Comparison of ENCODE assay signal across 13 cellular contexts in the genomic region with DNA sequence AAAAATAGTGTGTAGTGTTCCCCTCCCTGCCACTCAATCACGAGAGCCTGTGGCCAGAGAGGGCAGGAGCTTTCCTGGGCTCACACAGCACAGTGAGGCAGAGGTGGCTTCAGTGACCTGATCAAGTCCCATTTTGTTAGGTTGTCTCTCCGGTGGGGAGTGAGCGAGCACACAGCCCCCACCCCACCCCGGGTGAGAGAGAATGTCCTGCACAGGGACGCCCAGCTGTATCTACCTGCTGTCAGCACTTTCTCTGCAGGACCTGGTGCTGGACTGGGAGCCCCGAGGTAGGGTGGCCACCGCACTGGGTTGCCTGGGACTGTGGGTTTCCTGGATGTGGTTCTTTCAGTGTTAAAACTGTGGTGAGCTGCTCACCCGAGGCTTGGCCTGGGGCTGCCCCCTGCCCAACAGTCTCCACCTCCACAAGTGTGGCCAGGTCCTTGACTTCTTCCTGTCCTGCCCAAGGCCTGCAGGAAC. TPM values are rescaled to one million over a fixed set of nuclear protein-coding genes. Genes with fewer than 3 reads are reported as not detected.
DNase-seq lines count a peak whose midpoint lies in the region; ATAC-seq and TF ChIP-seq lines count a peak whose summit lies in the region.
"Had no signal": no experiment of that assay in that cellular context is flagged by ENCODE, and none has a peak within 500 bp of the region (broad histone marks: within the 10 kb centered on the region; RNA-seq: fewer than 3 reads in every experiment).

No MANE protein-coding gene starts in this region.

- peak overlapping the region; percentile 51 for H3K27ac ChIP-seq in BLaER1
- peak overlapping the region; percentile 94 for H3K27ac ChIP-seq in fibroblast of lung (ENCODE audit: insufficient read depth, low read length)
- peak overlapping the region; percentile 86 for H3K27ac ChIP-seq in rectal smooth muscle tissue (ENCODE audit: low read depth, low read length)

- H3K4me2 ChIP-seq in BLaER1 (peak overlapping the region; percentile 79), fibroblast of lung (ENCODE audit: extremely low read depth, insufficient read depth, low read length) (peak overlapping the region; percentile 33)

- peaks cover 11% of the 10 kb centered on the region for H3K79me2 ChIP-seq in fibroblast of lung (ENCODE audit: control insufficient read depth, insufficient read depth, low read length)

- H3K36me3 ChIP-seq in BLaER1 (no peaks in the 10 kb centered on the region), fibroblast of lung (ENCODE audit: control insufficient read depth, insufficient read depth, low read length) (peaks cover 3% of the 10 kb centered on the region), rectal smooth muscle tissue (ENCODE audit: control insufficient read depth, insufficient read depth, low read length) (no peaks in the 10 kb centered on the region), MG63 (no peaks in the 10 kb centered on the region)

- H3K4me1 ChIP-seq in BLaER1 (peaks cover 65% of the 10 kb centered on the region), fibroblast of lung (ENCODE audit: control insufficient read depth, extremely low read depth, insufficient read depth, low read length) (peaks cover 34% of the 10 kb centered on the region), rectal smooth muscle tissue (ENCODE audit: control insufficient read depth, insufficient read depth, low read length) (peaks cover 17% of the 10 kb centered on the region)

- H3K27me3 ChIP-seq in BLaER1 (no peaks in the 10 kb centered on the region), fibroblast of lung (ENCODE audit: control insufficient read depth, insufficient read depth, low read length) (no peaks in the 10 kb centered on the region), rectal smooth muscle tissue (ENCODE audit: control insufficient read depth, insufficient read depth, low read length) (no peaks in the 10 kb centered on the region), MG63 (no peaks in the 10 kb centered on the region)

- no peak overlapping the region for H2AFZ ChIP-seq in fibroblast of lung (ENCODE audit: low read length)

- TF ChIP-seq POLR2A in erythroblast (IDR thresholded peaks at IDR 0.05; ENCODE audit: low read length), result no peak

- peak; percentile 21; the same call in 1 of the 3 replicates for ATAC-seq in SK-N-SH treated with all-trans-retinoic acid at 6 μM for 48 hours
- no peak for ATAC-seq in HG03135 (IDR thresholded peaks at IDR 0.05; ENCODE audit: unreplicated experiment)
- ATAC-seq: T-helper 17 cell had no signal

- H4K20me1 ChIP-seq in BLaER1 (peaks cover 16% of the 10 kb centered on the region), fibroblast of lung (ENCODE audit: control insufficient read depth, extremely low read depth, insufficient read depth, low read length) (no peaks in the 10 kb centered on the region)

- no peak overlapping the region for H3K4me3 ChIP-seq in BLaER1
- no peak overlapping the region for H3K4me3 ChIP-seq in fibroblast of lung (replicated peaks in 1 of 4; ENCODE audit: control extremely low read depth in 1 of 4, insufficient read depth in 1 of 4, low read depth in 3 of 4, low read length in 4 of 4)
- H3K4me3 ChIP-seq in rectal smooth muscle tissue (ENCODE audit: low read length), result peak overlapping the region; percentile 42
- no peak overlapping the region for H3K4me3 ChIP-seq in MG63

- H3K9ac ChIP-seq in BLaER1, result 0 out of 2 replicates have a peak overlapping the region, but pooled peaks have one; percentile 41
- no peak overlapping the region for H3K9ac ChIP-seq in fibroblast of lung (ENCODE audit: insufficient read depth, low read length)
- H3K9ac ChIP-seq in rectal smooth muscle tissue (ENCODE audit: low read length), result peak overlapping the region; percentile 32

- TF ChIP-seq CTCF in fibroblast of lung (conservative IDR thresholded peaks at IDR 0.05 in 1 of 2, IDR thresholded peaks at IDR 0.05 in 1 of 2; ENCODE audit: low read depth in 1 of 2, low read length in 2 of 2), result no peak

- DNase-seq in fibroblast of lung (ENCODE audit: low read depth in 2 of 2) (no peak), MG63 (no peak), erythroblast (lab: John Stamatoyannopoulos, UW) (no peak), NCI-H2196 treated with DMSO at 0.1 percent for 48 hours (lab: John Stamatoyannopoulos, UW; ENCODE audit: unreplicated experiment) (no peak)
- DNase-seq: CD4-positive, CD25-positive, alpha-beta regulatory T cell had no signal

- no peaks in the 10 kb centered on the region for H3K9me3 ChIP-seq in BLaER1
- H3K9me3 ChIP-seq in fibroblast of lung (ENCODE audit: control insufficient read depth, insufficient read depth, low read depth, low read length), result no peaks in the 10 kb centered on the region
- H3K9me3 ChIP-seq in MG63, result no peaks in the 10 kb centered on the region; the same call in 1 of the 2 replicates

TF ChIP-seq in SK-N-SH treated with all-trans-retinoic acid at 6 μM for 48 hours, 23 proteins besides CTCF, POLR2A, EP300 and RAD21:
- TF ChIP-seq ZFP30 (CRISPR knock-in tag; IDR thresholded peaks at IDR 0.05) (no peak), TOX (CRISPR knock-in tag; IDR thresholded peaks at IDR 0.05; ENCODE audit: borderline replicate concordance) (no peak), RARB (CRISPR knock-in tag; IDR thresholded peaks at IDR 0.05) (no peak)
- TF ChIP-seq, protein P1, sequence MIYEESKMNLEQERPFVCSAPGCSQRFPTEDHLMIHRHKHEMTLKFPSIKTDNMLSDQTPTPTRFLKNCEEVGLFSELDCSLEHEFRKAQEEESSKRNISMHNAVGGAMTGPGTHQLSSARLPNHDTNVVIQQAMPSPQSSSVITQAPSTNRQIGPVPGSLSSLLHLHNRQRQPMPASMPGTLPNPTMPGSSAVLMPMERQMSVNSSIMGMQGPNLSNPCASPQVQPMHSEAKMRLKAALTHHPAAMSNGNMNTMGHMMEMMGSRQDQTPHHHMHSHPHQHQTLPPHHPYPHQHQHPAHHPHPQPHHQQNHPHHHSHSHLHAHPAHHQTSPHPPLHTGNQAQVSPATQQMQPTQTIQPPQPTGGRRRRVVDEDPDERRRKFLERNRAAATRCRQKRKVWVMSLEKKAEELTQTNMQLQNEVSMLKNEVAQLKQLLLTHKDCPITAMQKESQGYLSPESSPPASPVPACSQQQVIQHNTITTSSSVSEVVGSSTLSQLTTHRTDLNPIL (CRISPR knock-in tag; IDR thresholded peaks at IDR 0.05; ENCODE audit: low read depth), result no peak

RNA-seq across cellular contexts. Expression of a gene that starts 6.1 kb away (rescaled TPM):
- 12.3 and 17.5 TPM in 2 replicates for total RNA-seq in fibroblast of lung
- polyA plus RNA-seq in fibroblast of lung, result 20.4 and 29.0 TPM in 2 replicates
- 21.9 and 30.1 TPM in 2 replicates for polyA plus RNA-seq in fibroblast of lung (2012)
- polyA minus RNA-seq in fibroblast of lung (ENCODE audit: low replicate concordance), result 37.0 and 64.5 TPM in 2 replicates
- 2.1 and 6.1 TPM in 2 replicates for total RNA-seq in MG63 (2014; rRNA removed; shearing (Covaris generic); ENCODE audit: low replicate concordance)

RNA-seq across cellular contexts. Expression of a gene that starts 29.8 kb away (rescaled TPM):
- total RNA-seq in fibroblast of lung, result 0.51 and 0.83 TPM in 2 replicates
- not detected in 2 replicates for polyA plus RNA-seq in fibroblast of lung
- polyA plus RNA-seq in fibroblast of lung (2012), result not detected in 2 replicates
- not detected in 2 replicates for polyA minus RNA-seq in fibroblast of lung (ENCODE audit: low replicate concordance)
- total RNA-seq in MG63 (2014; rRNA removed; shearing (Covaris generic); ENCODE audit: low replicate concordance), result not detected in 2 replicates
- total RNA-seq: CD4-positive, CD25-positive, alpha-beta regulatory T cell; H4; NCI-H460; omental fat pad; T-helper 17 cell had no signal
- polyA plus RNA-seq: CD4-positive, CD25-positive, alpha-beta regulatory T cell had no signal

RNA-seq across cellular contexts. Expression of a gene that starts 38.7 kb away (rescaled TPM):
- not detected in 2 replicates for total RNA-seq in fibroblast of lung
- not detected in 2 replicates for polyA plus RNA-seq in fibroblast of lung
- polyA plus RNA-seq in fibroblast of lung (2012), result not detected in 2 replicates
- polyA minus RNA-seq in fibroblast of lung (ENCODE audit: low replicate concordance), result not detected in 2 replicates
- not detected in 2 replicates for total RNA-seq in MG63 (2014; rRNA removed; shearing (Covaris generic); ENCODE audit: low replicate concordance)
- total RNA-seq: CD4-positive, CD25-positive, alpha-beta regulatory T cell; H4; NCI-H460; omental fat pad; T-helper 17 cell had no signal
- polyA plus RNA-seq: CD4-positive, CD25-positive, alpha-beta regulatory T cell had no signal

RNA-seq across cellular contexts. Expression of a gene that starts 55.2 kb away (rescaled TPM):
- 0.26 and 0.33 TPM in 2 replicates for total RNA-seq in fibroblast of lung
- polyA plus RNA-seq in fibroblast of lung, result 0.01 and 0.05 TPM in 2 replicates
- polyA plus RNA-seq in fibroblast of lung (2012), result 0.06 and 0.07 TPM in 2 replicates
- not detected in 2 replicates for polyA minus RNA-seq in fibroblast of lung (ENCODE audit: low replicate concordance)
- not detected in 2 replicates for total RNA-seq in MG63 (2014; rRNA removed; shearing (Covaris generic); ENCODE audit: low replicate concordance)
